In genomic region chrX:154804564-154804956, GRCh38 we compare ENCODE assay signal across 8 cellular contexts. TPM values are rescaled to one million over a fixed set of nuclear protein-coding genes. Genes with fewer than 3 reads are reported as not detected.
DNase-seq lines count a peak whose midpoint lies in the region; ATAC-seq and TF ChIP-seq lines count a peak whose summit lies in the region.

No MANE protein-coding gene starts in this region.

- H3K4me1 Mint-ChIP-seq in activated CD4-positive, alpha-beta T cell treated with anti-CD3 and anti-CD28 coated beads, Interleukin-2, amount 10 ng/mL, durations not matched to agents 24 days and 14 days, result peaks cover 44% of the 10 kb centered on the region

- H3K4me3 Mint-ChIP-seq in activated CD4-positive, alpha-beta T cell treated with anti-CD3 and anti-CD28 coated beads, Interleukin-2, amount 10 ng/mL, durations not matched to agents 24 days and 14 days, result peak overlapping the region; percentile 89

- H3K27me3 ChIP-seq in liver (ENCODE audit: control insufficient read depth in 4 of 4, insufficient read depth in 4 of 4, low read length in 3 of 4), result no peaks in the 10 kb centered on the region
- no peaks in the 10 kb centered on the region for H3K27me3 ChIP-seq in thyroid gland

- TF ChIP-seq CTCF in astrocyte of the cerebellum (IDR thresholded peaks at IDR 0.05; ENCODE audit: low read depth, low read length, missing control alignments) (no peak), liver (IDR thresholded peaks at IDR 0.05; ENCODE audit: low read depth, low read length, missing input control) (no peak), thyroid gland (IDR thresholded peaks at IDR 0.05) (no peak)

- H3K9me3 Mint-ChIP-seq in activated CD4-positive, alpha-beta T cell treated with anti-CD3 and anti-CD28 coated beads, Interleukin-2, amount 10 ng/mL, durations not matched to agents 24 days and 14 days, result no peaks in the 10 kb centered on the region

- H3K9ac ChIP-seq in liver (ENCODE audit: low read depth in 1 of 2, low read length in 2 of 2), result peak overlapping the region in 1 of 2 donors; percentile 78

- no peaks in the 10 kb centered on the region for H3K27me3 Mint-ChIP-seq in activated CD4-positive, alpha-beta T cell treated with anti-CD3 and anti-CD28 coated beads, Interleukin-2, amount 10 ng/mL, durations not matched to agents 24 days and 14 days

- in situ Hi-C loops in astrocyte of the cerebellum (cut with HindIII; ENCODE audit: low sequenced_read_pairs), result no loop called here

- H3K9me3 ChIP-seq in liver (ENCODE audit: control insufficient read depth in 4 of 4, low read length in 3 of 4) (peaks cover 0 to 5% (median 2%) of the 10 kb centered on the region in 4 donors), thyroid gland (no peaks in the 10 kb centered on the region)

- TF ChIP-seq POLR2A in thyroid gland (IDR thresholded peaks at IDR 0.05), result no peak

- DNase-seq in activated CD4-positive, alpha-beta T cell treated with anti-CD3 and anti-CD28 coated beads, Interleukin-2, amount 10 ng/mL, durations not matched to agents 24 days and 14 days, result no peak
- no peak for DNase-seq in activated CD4-positive, alpha-beta T cell treated with anti-CD3 and anti-CD28 coated beads for 4 hours
- DNase-seq in astrocyte of the cerebellum (ENCODE audit: low read depth) (no peak), thyroid gland (no peak), HCEC 1CT (no peak), occipital lobe (lab: John Stamatoyannopoulos, UW) (no peak)

- H3K27ac ChIP-seq in liver (ENCODE audit: low read depth in 1 of 2, low read length in 2 of 2), result peak overlapping the region; percentile 66 to 79
- peak overlapping the region in 2 of 3 donors; percentile 16 to 62 for H3K27ac ChIP-seq in thyroid gland

- peak overlapping the region; percentile 59 for H3K4me3 ChIP-seq in astrocyte of the cerebellum (ENCODE audit: low read depth, low read length)
- peak overlapping the region; percentile 66 to 81 (median 80) for H3K4me3 ChIP-seq in liver (ENCODE audit: low read depth in 1 of 3, low read length in 3 of 3)
- H3K4me3 ChIP-seq in thyroid gland (replicated peaks in 1 of 3), result peak overlapping the region in 2 of 3 donors; percentile 46 to 52

- intact Hi-C loops in activated CD4-positive, alpha-beta T cell treated with anti-CD3 and anti-CD28 coated beads, Interleukin-2, amount 10 ng/mL, durations not matched to agents 24 days and 14 days (cut with micrococcal nuclease), result loop anchor here (5.0 kb wide), 1 partner anchor 87 kb away; no protein-coding TSS in a partner anchor
- intact Hi-C loops in thyroid gland (cut with DNase I), result no loop called here

- peak overlapping the region; percentile 74 for H3K27ac Mint-ChIP-seq in activated CD4-positive, alpha-beta T cell treated with anti-CD3 and anti-CD28 coated beads, Interleukin-2, amount 10 ng/mL, durations not matched to agents 24 days and 14 days

- TF ChIP-seq RAD21 in liver (IDR thresholded peaks at IDR 0.05), result no peak

- no peaks in the 10 kb centered on the region for H3K36me3 Mint-ChIP-seq in activated CD4-positive, alpha-beta T cell treated with anti-CD3 and anti-CD28 coated beads, Interleukin-2, amount 10 ng/mL, durations not matched to agents 24 days and 14 days (ENCODE audit: low read depth)

- no peak for ATAC-seq in GM18498 (IDR thresholded peaks at IDR 0.05; ENCODE audit: unreplicated experiment)

- H3K4me1 ChIP-seq in liver (ENCODE audit: control insufficient read depth in 4 of 4, insufficient read depth in 4 of 4, low read length in 3 of 4) (peaks cover 5 to 39% (median 31%) of the 10 kb centered on the region in 4 donors), thyroid gland (peaks cover 10 to 14% of the 10 kb centered on the region in 2 donors)

- WGBS in liver, result 15% methylated on average over 5 of the region's 5 CpGs
- WGBS in thyroid gland, 2 donors, result 23 to 35% methylated on average over 5 of the region's 5 CpGs

- H3K36me3 ChIP-seq in liver (ENCODE audit: control insufficient read depth in 4 of 4, insufficient read depth in 3 of 4, low read depth in 1 of 4, low read length in 3 of 4) (no peaks in the 10 kb centered on the region), thyroid gland (no peaks in the 10 kb centered on the region)

TF ChIP-seq in liver, 16 proteins besides CTCF, POLR2A, EP300 and RAD21:
- no peak for TF ChIP-seq RXRA (IDR thresholded peaks at IDR 0.05)
- no peak for TF ChIP-seq FOXA2 (IDR thresholded peaks at IDR 0.05)
- no peak for TF ChIP-seq REST (IDR thresholded peaks at IDR 0.05)
- no peak for TF ChIP-seq GABPA (IDR thresholded peaks at IDR 0.05 in 1 of 2, conservative IDR thresholded peaks at IDR 0.05 in 1 of 2)
- TF ChIP-seq MAX (IDR thresholded peaks at IDR 0.05), result no peak
- no peak for TF ChIP-seq TAF1 (conservative IDR thresholded peaks at IDR 0.05)
- no peak for TF ChIP-seq ZBTB33 (IDR thresholded peaks at IDR 0.05)
- TF ChIP-seq ATF3 (IDR thresholded peaks at IDR 0.05), result no peak
- no peak for TF ChIP-seq NR2F2 (IDR thresholded peaks at IDR 0.05)
- no peak for TF ChIP-seq EGR1 (IDR thresholded peaks at IDR 0.05; ENCODE audit: low read depth in 2 of 2)
- no peak for TF ChIP-seq FOXA1 (IDR thresholded peaks at IDR 0.05)
- no peak for TF ChIP-seq YY1 (IDR thresholded peaks at IDR 0.05)
- TF ChIP-seq SP1 (IDR thresholded peaks at IDR 0.05), result no peak
- no peak for TF ChIP-seq HNF4G (IDR thresholded peaks at IDR 0.05)
- TF ChIP-seq JUND (IDR thresholded peaks at IDR 0.05), result no peak

RNA-seq across cellular contexts. Expression of gene MPP1, which starts 0.7 kb away (rescaled TPM):
- total RNA-seq in activated CD4-positive, alpha-beta T cell treated with anti-CD3 and anti-CD28 coated beads, Interleukin-2, amount 10 ng/mL, durations not matched to agents 24 days and 14 days, result 22.4 and 25.6 TPM in 2 replicates
- total RNA-seq in liver (100 to 1,000 TPM in 1 of 2 donors, 10 to 100 TPM in 1; 24.3 to 168 TPM), thyroid gland (10 to 100 TPM; 26.8 to 47.3 (median 28.8) TPM), occipital lobe (15.1 TPM)
- 10 to 100 TPM; 13.8 to 22.5 TPM for polyA plus RNA-seq in liver

RNA-seq across cellular contexts. Expression of gene SMIM9, which starts 29.9 kb away (rescaled TPM):
- not detected in 2 replicates for total RNA-seq in activated CD4-positive, alpha-beta T cell treated with anti-CD3 and anti-CD28 coated beads, Interleukin-2, amount 10 ng/mL, durations not matched to agents 24 days and 14 days
- total RNA-seq in liver, result under 1 TPM in 1 of 2 donors, not detected in 1; 0.50 TPM
- polyA plus RNA-seq in liver, result not detected
- total RNA-seq in thyroid gland, result not detected
- not detected for total RNA-seq in occipital lobe

RNA-seq across cellular contexts. Expression of gene DKC1, which starts 41.9 kb away (rescaled TPM):
- total RNA-seq in activated CD4-positive, alpha-beta T cell treated with anti-CD3 and anti-CD28 coated beads, Interleukin-2, amount 10 ng/mL, durations not matched to agents 24 days and 14 days, result 183 and 196 TPM in 2 replicates
- total RNA-seq in liver, result 10 to 100 TPM; 18.7 to 21.9 TPM
- polyA plus RNA-seq in liver, result 10 to 100 TPM; 14.0 to 14.3 TPM
- 10 to 100 TPM; 33.8 to 41.5 (median 35.2) TPM for total RNA-seq in thyroid gland
- total RNA-seq in occipital lobe, result 19.0 TPM

RNA-seq across cellular contexts. Expression of gene GAB3, which starts 53.7 kb away (rescaled TPM):
- 3.5 and 3.6 TPM in 2 replicates for total RNA-seq in activated CD4-positive, alpha-beta T cell treated with anti-CD3 and anti-CD28 coated beads, Interleukin-2, amount 10 ng/mL, durations not matched to agents 24 days and 14 days
- total RNA-seq in liver, result 10 to 100 TPM in 1 of 2 donors, 1 to 10 TPM in 1; 2.5 to 10.4 TPM
- polyA plus RNA-seq in liver, result under 1 TPM; 0.66 to 0.75 TPM
- total RNA-seq in thyroid gland, result 10 to 100 TPM in 1 of 4 donors, 1 to 10 TPM in 3; 5.8 to 10.2 (median 8.1) TPM
- total RNA-seq in occipital lobe, result 1.4 TPM
